ENCODE assay signal across 8 cellular contexts in genomic region chr7:142459557-142459963, GRCh38.
DNase-seq lines count a peak whose midpoint lies in the region; ATAC-seq and TF ChIP-seq lines count a peak whose summit lies in the region.

No MANE protein-coding gene starts in this region.

- no peak overlapping the region for H3K27ac Mint-ChIP-seq in endodermal cell

- peaks cover 1% of the 10 kb centered on the region for H3K4me1 Mint-ChIP-seq in endodermal cell

- no peaks in the 10 kb centered on the region for H3K36me3 ChIP-seq in endodermal cell (ENCODE audit: control insufficient read depth, insufficient read depth, low read length)

- intact Hi-C loops in Right ventricle myocardium inferior (cut with DNase I) = no loop called here
- intact Hi-C loops in cardiac septum (cut with DNase I) = no loop called here

- H3K4me1 ChIP-seq in endodermal cell (ENCODE audit: control insufficient read depth, insufficient read depth, low read length) = no peaks in the 10 kb centered on the region

- no peak overlapping the region for H3K4me3 ChIP-seq in endodermal cell (ENCODE audit: low read length)

- TF ChIP-seq CTCF in endodermal cell (conservative IDR thresholded peaks at IDR 0.05) = peak; percentile 91

- no peaks in the 10 kb centered on the region for H3K9me3 Mint-ChIP-seq in endodermal cell

- peak; percentile 52 for ATAC-seq in Right ventricle myocardium inferior
- ATAC-seq in GM21619 (IDR thresholded peaks at IDR 0.05; ENCODE audit: unreplicated experiment) = peak; percentile 90

- H3K27ac ChIP-seq in endodermal cell (ENCODE audit: low read depth, low read length) = no peak overlapping the region

- DNase-seq in Right ventricle myocardium inferior (ENCODE audit: missing footprints) (no peak), cardiac septum (ENCODE audit: low spot score) (no peak), HT1080 (ENCODE audit: low read depth) (peak; percentile 57), SHP77 (lab: John Stamatoyannopoulos, UW) (peak; percentile 13 to 15), endodermal cell (peak; percentile 68), myocyte (ENCODE audit: low read depth) (peak; percentile 97), mesenteric fat pad (ENCODE audit: low spot score) (no peak)

- H3K27me3 ChIP-seq in endodermal cell (ENCODE audit: control insufficient read depth, insufficient read depth, low read length, poor library complexity, severe bottlenecking) = no peaks in the 10 kb centered on the region

- 44 to 50% methylated on average over 3 to 5 of the region's 5 CpGs for WGBS in endodermal cell (ENCODE audit: insufficient coverage in 1 of 2, insufficient read length in 1 of 2), 2 experiments

- H3K9ac ChIP-seq in endodermal cell (ENCODE audit: extremely low read depth, low read length, poor library complexity, severe bottlenecking) = no peak overlapping the region

- H3K9me3 ChIP-seq in endodermal cell (ENCODE audit: control insufficient read depth, low read length) = no peaks in the 10 kb centered on the region

- H3K4me3 Mint-ChIP-seq in endodermal cell = no peak overlapping the region

- no peaks in the 10 kb centered on the region for H3K36me3 Mint-ChIP-seq in endodermal cell (ENCODE audit: low read depth)

- H3K27me3 Mint-ChIP-seq in endodermal cell (ENCODE audit: insufficient read depth) = peaks cover 3% of the 10 kb centered on the region

Comparison
In these comparisons a context has a peak if more than half of its experiments do, and no peak if none do; other contexts are left out.
1. DNase-seq: peak in HT1080 (single experiment), SHP77 (2 of 2), endodermal cell (single experiment) and myocyte (single experiment); none in Right ventricle myocardium inferior (single experiment), cardiac septum (single experiment) and mesenteric fat pad (single experiment).